Comparison of ENCODE assay signal across 13 cellular contexts in genomic region chr22:27460596-27461347, GRCh38.
DNase-seq lines count a peak whose midpoint lies in the region; ATAC-seq and TF ChIP-seq lines count a peak whose summit lies in the region.
"Had no signal": no experiment of that assay in that cellular context is flagged by ENCODE, and none has a peak within 500 bp of the region (broad histone marks: within the 10 kb centered on the region; RNA-seq: fewer than 3 reads in every experiment).

No MANE protein-coding gene starts in this region.

- H3K4me1 ChIP-seq in adipocyte (ENCODE audit: control insufficient read depth, insufficient read depth, low read length): peaks cover 48% of the 10 kb centered on the region
- no peaks in the 10 kb centered on the region for H3K4me1 ChIP-seq in A673 (ENCODE audit: insufficient read depth, low read length, poor library complexity, severe bottlenecking)

- H3K9me3 ChIP-seq in adipocyte (ENCODE audit: control insufficient read depth, low read length) (no peaks in the 10 kb centered on the region), A673 (ENCODE audit: low read depth, low read length, poor library complexity, severe bottlenecking) (no peaks in the 10 kb centered on the region)

- ATAC-seq in HG03442 (IDR thresholded peaks at IDR 0.05; ENCODE audit: unreplicated experiment): no peak

- H3K27me3 ChIP-seq in BJ (ENCODE audit: control insufficient read depth, insufficient read depth, low read length): no peaks in the 10 kb centered on the region
- no peaks in the 10 kb centered on the region for H3K27me3 ChIP-seq in adipocyte (replicated peaks; ENCODE audit: control insufficient read depth, insufficient read depth, low read length)
- no peaks in the 10 kb centered on the region for H3K27me3 ChIP-seq in A673 (replicated peaks; ENCODE audit: insufficient read depth, low read depth, low read length, poor library complexity)

- intact Hi-C loops in A673 (cut with micrococcal nuclease; ENCODE audit: unreplicated experiment): no loop called here

- H3K27ac ChIP-seq in A673 (ENCODE audit: low read depth, low read length, poor library complexity, severe bottlenecking): no peak overlapping the region

- TF ChIP-seq CTCF in BJ (IDR thresholded peaks at IDR 0.05; ENCODE audit: insufficient read depth, low read depth, low read length): no peak
- TF ChIP-seq CTCF in foreskin fibroblast (IDR thresholded peaks at IDR 0.05; ENCODE audit: low read depth, low read length): no peak
- TF ChIP-seq CTCF in retinal pigment epithelial cell (conservative IDR thresholded peaks at IDR 0.05; ENCODE audit: low read depth, low read length): no peak
- TF ChIP-seq CTCF in A673 (conservative IDR thresholded peaks at IDR 0.05; ENCODE audit: low read depth, low read length): no peak

- CTCF ChIA-PET in BJ (lab: Yijun Ruan, JAX): interaction anchor here (0.6 to 1.5 kb wide), 3 partner anchors 13 to 419 kb away, joined by 3 read pairs; no protein-coding TSS in a partner anchor
- CTCF ChIA-PET in A673 (lab: Charles Lee): no interaction called here

- POLR2A ChIA-PET in BJ (lab: Charles Lee): interaction anchor here (0.6 to 0.8 kb wide), 2 partner anchors 13 to 14 kb away, joined by 5 read pairs; no protein-coding TSS in a partner anchor
- POLR2A ChIA-PET in A673 (lab: Charles Lee; ENCODE audit: low non-redundant PET): no interaction called here

- no TSS peak for BruUV-seq in A673 (replicated peaks; lab: Mats Ljungman, UMichigan)

- peak overlapping the region; percentile 53 for H3K9ac ChIP-seq in adipocyte (ENCODE audit: low read length)

- H3K36me3 ChIP-seq in BJ (ENCODE audit: control insufficient read depth, insufficient read depth, low read length): no peaks in the 10 kb centered on the region
- H3K36me3 ChIP-seq in adipocyte (ENCODE audit: control insufficient read depth, insufficient read depth, low read length, severe bottlenecking): no peaks in the 10 kb centered on the region
- H3K36me3 ChIP-seq in A673 (ENCODE audit: insufficient read depth, low read length, poor library complexity, severe bottlenecking): no peaks in the 10 kb centered on the region

- DNase-seq in BJ (ENCODE audit: low read depth) (peak; percentile 47), adipocyte (ENCODE audit: low read depth) (peak; percentile 84), foreskin fibroblast (peak; percentile 45 to 73), retinal pigment epithelial cell (ENCODE audit: low read depth) (peak; percentile 57), NOMO-1 treated with DMSO at 0.1 percent for 48 hours (lab: John Stamatoyannopoulos, UW; ENCODE audit: unreplicated experiment) (no peak), A673 (ENCODE audit: low spot score) (no peak)
- DNase-seq in activated naive CD4-positive, alpha-beta T cell treated with anti-CD3 and anti-CD28 coated beads, Interleukin-2, amount 50 U/mL, for 16 hours: no peak
- DNase-seq: activated CD4-positive, alpha-beta T cell treated with anti-CD3 and anti-CD28 coated beads for 48 hours; activated effector memory CD4-positive, alpha-beta T cell treated with Interleukin-2 at 50 U/mL for 16 hours; CD4-positive, CD25-positive, alpha-beta regulatory T cell; naive B cell; NCI-H524 had no signal

- H3K4me3 ChIP-seq in BJ (ENCODE audit: low read depth, low read length) (no peak overlapping the region), adipocyte (ENCODE audit: low read length) (no peak overlapping the region), foreskin fibroblast (ENCODE audit: low read depth in 1 of 2, low read length in 2 of 2) (no peak overlapping the region), retinal pigment epithelial cell (ENCODE audit: low read length) (no peak overlapping the region), A673 (ENCODE audit: low read depth, low read length, poor library complexity, severe bottlenecking) (no peak overlapping the region)

Comparison
In these comparisons a context has a peak if more than half of its experiments do, and no peak if none do; other contexts are left out.
1. DNase-seq: peak in BJ (single experiment), adipocyte (single experiment), foreskin fibroblast (2 of 2) and retinal pigment epithelial cell (single experiment); none in NOMO-1 treated with DMSO at 0.1 percent for 48 hours (single experiment), activated naive CD4-positive, alpha-beta T cell treated with anti-CD3 and anti-CD28 coated beads, Interleukin-2, amount 50 U/mL, for 16 hours (single experiment) and A673 (single experiment).